In genomic region chr13:19845758-19846157, GRCh38 we compare ENCODE assay signal across 9 cellular contexts. TPM values are rescaled to one million over a fixed set of nuclear protein-coding genes. Genes with fewer than 3 reads are reported as not detected.
DNase-seq lines count a peak whose midpoint lies in the region; ATAC-seq, FAIRE-seq and TF ChIP-seq lines count a peak whose summit lies in the region.
"Had no signal": no experiment of that assay in that cellular context is flagged by ENCODE, and none has a peak within 500 bp of the region (broad histone marks: within the 10 kb centered on the region; RNA-seq: fewer than 3 reads in every experiment).

No MANE protein-coding gene starts in this region.

- BruUV-seq in PC-3 (replicated peaks; lab: Mats Ljungman, UMichigan) = no TSS peak

- peaks cover 5% of the 10 kb centered on the region for H3F3A ChIP-seq in PC-3 (ENCODE audit: low read length, unreplicated experiment)

- H3K27ac ChIP-seq in PC-3 (ENCODE audit: low read length) = peak overlapping the region; percentile 89
- no peak overlapping the region for H3K27ac ChIP-seq in small intestine (ENCODE audit: low read depth in 1 of 2, low read length in 1 of 2)
- H3K27ac ChIP-seq in testis = no peak overlapping the region
- H3K27ac ChIP-seq: C4-2B had no signal

- peak overlapping the region; percentile 62 for H3K27ac Mint-ChIP-seq in T-helper 1 cell treated with Interleukin-12 subunit alpha and Interleukin-12 subunit beta and Interleukin-4 antibody, amounts not matched to agents 30 μg/mL and 1 μg/mL, for 36 hours

- no peaks in the 10 kb centered on the region for H3K27me3 Mint-ChIP-seq in T-helper 1 cell treated with Interleukin-12 subunit alpha and Interleukin-12 subunit beta and Interleukin-4 antibody, amounts not matched to agents 30 μg/mL and 1 μg/mL, for 36 hours (ENCODE audit: low read depth)

- H3K36me3 Mint-ChIP-seq in T-helper 1 cell treated with Interleukin-12 subunit alpha and Interleukin-12 subunit beta and Interleukin-4 antibody, amounts not matched to agents 30 μg/mL and 1 μg/mL, for 36 hours (ENCODE audit: low read depth) = peaks cover 13% of the 10 kb centered on the region

- CTCF ChIA-PET in PC-3 (lab: Charles Lee) = interaction anchor here (0.8 to 1.6 kb wide), 3 partner anchors 15 to 114 kb away, joined by 7 to 8 read pairs (median 8); partner anchors contain the start of gene ZMYM5

- 18 to 39% (median 36%) methylated on average over 2 of the region's 2 CpGs for WGBS in small intestine, 3 donors
- WGBS in lower leg skin, 2 donors = 22 to 30% methylated on average over 2 of the region's 2 CpGs
- WGBS in testis, 2 donors = 59 to 84% methylated on average over 2 of the region's 2 CpGs

- peaks cover 15% of the 10 kb centered on the region for H3K36me3 ChIP-seq in PC-3 (ENCODE audit: low read depth, low read length)
- H3K36me3 ChIP-seq in small intestine (ENCODE audit: control insufficient read depth in 2 of 2, insufficient read depth in 2 of 2, low read length in 2 of 2) = no peaks in the 10 kb centered on the region
- no peaks in the 10 kb centered on the region for H3K36me3 ChIP-seq in testis (ENCODE audit: low read depth, missing control alignments)

- no peaks in the 10 kb centered on the region for H3K9me3 Mint-ChIP-seq in T-helper 1 cell treated with Interleukin-12 subunit alpha and Interleukin-12 subunit beta and Interleukin-4 antibody, amounts not matched to agents 30 μg/mL and 1 μg/mL, for 36 hours

- DNase-seq in T-helper 1 cell (no peak), PC-3 (peak; percentile 99), fibroblast of mammary gland (ENCODE audit: low read depth) (peak; percentile 99), small intestine (peak; percentile 57), GOT3 (lab: John Stamatoyannopoulos, UW) (no peak), lower leg skin (ENCODE audit: low spot score in 2 of 2) (no peak), testis (no peak)

- TF ChIP-seq CTCF in PC-3 (conservative IDR thresholded peaks at IDR 0.05; ENCODE audit: low read depth, low read length) (no peak), fibroblast of mammary gland (conservative IDR thresholded peaks at IDR 0.05; ENCODE audit: control insufficient read depth, insufficient read depth, low read depth, low read length) (no peak), lower leg skin (IDR thresholded peaks at IDR 0.05) (no peak), testis (IDR thresholded peaks at IDR 0.05) (no peak)

- H3K9ac ChIP-seq in PC-3 (ENCODE audit: low read length) = peak overlapping the region; percentile 61

- TF ChIP-seq POLR2A in lower leg skin (IDR thresholded peaks at IDR 0.05) = no peak
- TF ChIP-seq POLR2A in testis (IDR thresholded peaks at IDR 0.05) = no peak

- H3K4me3 Mint-ChIP-seq in T-helper 1 cell treated with Interleukin-12 subunit alpha and Interleukin-12 subunit beta and Interleukin-4 antibody, amounts not matched to agents 30 μg/mL and 1 μg/mL, for 36 hours = no peak overlapping the region

- FAIRE-seq in small intestine (lab: Jason Lieb, UNC) = no peak

- H3K4me1 ChIP-seq in PC-3 (ENCODE audit: insufficient read depth, low read length) (peaks cover 17% of the 10 kb centered on the region), small intestine (ENCODE audit: control insufficient read depth in 2 of 2, insufficient read depth in 1 of 2, low read depth in 1 of 2, low read length in 1 of 2) (peaks cover 2 to 4% of the 10 kb centered on the region in 2 donors), testis (no peaks in the 10 kb centered on the region)

- no peaks in the 10 kb centered on the region for H3K9me2 ChIP-seq in PC-3 (replicated peaks; ENCODE audit: low read length)

- H3K4me1 Mint-ChIP-seq in T-helper 1 cell treated with Interleukin-12 subunit alpha and Interleukin-12 subunit beta and Interleukin-4 antibody, amounts not matched to agents 30 μg/mL and 1 μg/mL, for 36 hours (ENCODE audit: low read depth) = peaks cover 11% of the 10 kb centered on the region

- H3K9me3 ChIP-seq in PC-3 (ENCODE audit: low read length) = no peaks in the 10 kb centered on the region
- H3K9me3 ChIP-seq in small intestine (ENCODE audit: control insufficient read depth, low read depth) = no peaks in the 10 kb centered on the region
- no peaks in the 10 kb centered on the region for H3K9me3 ChIP-seq in testis

- no peaks in the 10 kb centered on the region for H4K20me1 ChIP-seq in PC-3 (ENCODE audit: low read length)

- H2AFZ ChIP-seq in PC-3 (ENCODE audit: low read length) = no peak overlapping the region

- peak; percentile 98 for ATAC-seq in PC-3

- intact Hi-C loops in PC-3 (cut with micrococcal nuclease) (loop anchor here (1.0 to 5.0 kb wide), 2 partner anchors 16 to 63 kb away; partner anchors contain the start of gene PSPC1), lower leg skin (cut with DNase I; ENCODE audit: low total_unique reads) (no loop called here), testis (cut with DNase I; ENCODE audit: low total_unique reads) (no loop called here)

- no peak overlapping the region for H3K4me3 ChIP-seq in PC-3 (ENCODE audit: low read length)
- H3K4me3 ChIP-seq in fibroblast of mammary gland (ENCODE audit: control insufficient read depth, low read depth, low read length) = no peak overlapping the region
- H3K4me3 ChIP-seq in small intestine (ENCODE audit: low read depth in 1 of 2, low read length in 2 of 2) = no peak overlapping the region
- H3K4me3 ChIP-seq in lower leg skin (ENCODE audit: low read depth, poor library complexity, severe bottlenecking) = no peak overlapping the region
- no peak overlapping the region for H3K4me3 ChIP-seq in testis

- H3K27me3 ChIP-seq in PC-3 (ENCODE audit: low read length) = no peaks in the 10 kb centered on the region
- no peaks in the 10 kb centered on the region for H3K27me3 ChIP-seq in small intestine (ENCODE audit: control insufficient read depth in 2 of 2, insufficient read depth in 2 of 2, low read length in 2 of 2)
- no peaks in the 10 kb centered on the region for H3K27me3 ChIP-seq in testis

- peak overlapping the region; percentile 55 for H3K4me2 ChIP-seq in PC-3 (ENCODE audit: low read length)

- POLR2A ChIA-PET in PC-3 (lab: Charles Lee; ENCODE audit: unreplicated experiment) = interaction anchor here (1.2 to 2.3 kb wide), 2 partner anchors 16 to 18 kb away, joined by 14 to 15 read pairs; partner anchors contain the start of gene ZMYM5

- peaks cover 69% of the 10 kb centered on the region for H3K79me2 ChIP-seq in PC-3 (ENCODE audit: low read length)

RNA-seq across cellular contexts. Expression of gene ZMYM5, which starts 17.7 kb away (rescaled TPM):
- total RNA-seq in PC-3 (2014; rRNA removed) (7.5 and 7.6 TPM in 2 replicates), lower leg skin (10 to 100 TPM; 14.1 to 20.0 (median 18.0) TPM), testis (10 to 100 TPM; 29.5 to 37.1 TPM)
- polyA plus RNA-seq in small intestine (1 to 10 TPM; 4.5 to 8.4 (median 6.3) TPM), testis (ENCODE audit: insufficient read depth, low read depth, low replicate concordance) (29.4 TPM)

Comparison
In these comparisons a context has a peak if more than half of its experiments do, and no peak if none do; other contexts are left out.
1. DNase-seq: peak in PC-3 (single experiment), fibroblast of mammary gland (single experiment) and small intestine (single experiment); none in T-helper 1 cell (0 of 5), GOT3 (single experiment), lower leg skin (0 of 2) and testis (single experiment).